In genomic region chr22:50202130-50202671, GRCh38 we compare ENCODE assay signal across 8 cellular contexts. TPM values are rescaled to one million over a fixed set of nuclear protein-coding genes. Genes with fewer than 3 reads are reported as not detected.
DNase-seq lines count a peak whose midpoint lies in the region; ATAC-seq, FAIRE-seq and TF ChIP-seq lines count a peak whose summit lies in the region.

No MANE protein-coding gene starts in this region.

- DNase-seq in T-helper 1 cell (no peak), kidney (no peak), NCI-H345 (lab: John Stamatoyannopoulos, UW) (no peak), SKM-1 (lab: John Stamatoyannopoulos, UW; ENCODE audit: unreplicated experiment) (no peak)
- no peak for DNase-seq in stimulated activated naive CD8-positive, alpha-beta T cell treated with anti-CD3 and anti-CD28 coated beads, Interleukin-15, amount 100 ng/mL, for 72 hours
- DNase-seq in stimulated activated CD4-positive, alpha-beta T cell treated with anti-CD3 and anti-CD28 coated beads, Interleukin-12 subunit alpha, Interleukin-12 subunit beta, amount 100 ng/mL, for 4 hours = no peak

- no peak for TF ChIP-seq CTCF in kidney (IDR thresholded peaks at IDR 0.05; ENCODE audit: borderline replicate concordance, extremely low read depth, insufficient read depth)

- no peaks in the 10 kb centered on the region for H3K9me3 ChIP-seq in kidney (ENCODE audit: control insufficient read depth in 1 of 2, low read length in 2 of 2)

- peaks cover 15% of the 10 kb centered on the region for H3K36me3 Mint-ChIP-seq in T-helper 1 cell treated with Interleukin-12 subunit alpha and Interleukin-12 subunit beta and Interleukin-4 antibody, amounts not matched to agents 30 μg/mL and 1 μg/mL, for 36 hours (ENCODE audit: low read depth)
- peaks cover 44% of the 10 kb centered on the region for H3K36me3 Mint-ChIP-seq in activated T-helper 17 cell treated with anti-CD3 and anti-CD28 coated beads, Interleukin-2, amount 50 U/mL, for 72 hours (ENCODE audit: low read depth)

- peak overlapping the region; percentile 49 for H3K27ac Mint-ChIP-seq in T-helper 1 cell treated with Interleukin-12 subunit alpha and Interleukin-12 subunit beta and Interleukin-4 antibody, amounts not matched to agents 30 μg/mL and 1 μg/mL, for 36 hours
- peak overlapping the region; percentile 56 for H3K27ac Mint-ChIP-seq in activated T-helper 17 cell treated with anti-CD3 and anti-CD28 coated beads, Interleukin-2, amount 50 U/mL, for 72 hours
- H3K27ac Mint-ChIP-seq in stimulated activated naive CD8-positive, alpha-beta T cell treated with anti-CD3 and anti-CD28 coated beads, Interleukin-15, amount 100 ng/mL, for 72 hours = peak overlapping the region in 1 of 2 donors; percentile 83

- H3K9ac ChIP-seq in kidney (ENCODE audit: low read length in 2 of 2) = peak overlapping the region; percentile 48 to 61

- no peaks in the 10 kb centered on the region for H3K27me3 Mint-ChIP-seq in T-helper 1 cell treated with Interleukin-12 subunit alpha and Interleukin-12 subunit beta and Interleukin-4 antibody, amounts not matched to agents 30 μg/mL and 1 μg/mL, for 36 hours (ENCODE audit: low read depth)
- no peaks in the 10 kb centered on the region for H3K27me3 Mint-ChIP-seq in activated T-helper 17 cell treated with anti-CD3 and anti-CD28 coated beads, Interleukin-2, amount 50 U/mL, for 72 hours
- H3K27me3 Mint-ChIP-seq in stimulated activated naive CD8-positive, alpha-beta T cell treated with anti-CD3 and anti-CD28 coated beads, Interleukin-15, amount 100 ng/mL, for 72 hours = no peaks in the 10 kb centered on the region

- no peak for ATAC-seq in activated T-helper 17 cell treated with anti-CD3 and anti-CD28 coated beads, Interleukin-2, amount 50 U/mL, for 72 hours (replicated peaks)
- ATAC-seq in stimulated activated naive CD8-positive, alpha-beta T cell treated with anti-CD3 and anti-CD28 coated beads, Interleukin-15, amount 100 ng/mL, for 72 hours = no peak

- H3K36me3 ChIP-seq in kidney (ENCODE audit: control insufficient read depth in 1 of 2, insufficient read depth in 2 of 2, low read length in 2 of 2) = peaks cover under 1 to 5% of the 10 kb centered on the region in 2 donors

- H3K4me1 Mint-ChIP-seq in T-helper 1 cell treated with Interleukin-12 subunit alpha and Interleukin-12 subunit beta and Interleukin-4 antibody, amounts not matched to agents 30 μg/mL and 1 μg/mL, for 36 hours (ENCODE audit: low read depth) = peaks cover 19% of the 10 kb centered on the region
- H3K4me1 Mint-ChIP-seq in activated T-helper 17 cell treated with anti-CD3 and anti-CD28 coated beads, Interleukin-2, amount 50 U/mL, for 72 hours = peaks cover 3% of the 10 kb centered on the region
- H3K4me1 Mint-ChIP-seq in stimulated activated naive CD8-positive, alpha-beta T cell treated with anti-CD3 and anti-CD28 coated beads, Interleukin-15, amount 100 ng/mL, for 72 hours = peaks cover 40% of the 10 kb centered on the region

- H3K4me1 ChIP-seq in kidney (ENCODE audit: control insufficient read depth in 1 of 2, insufficient read depth in 1 of 2, low read depth in 1 of 2, low read length in 2 of 2) = peaks cover 19 to 24% of the 10 kb centered on the region in 2 donors

- peak overlapping the region in 1 of 2 donors; percentile 23 for H3K27ac ChIP-seq in kidney (ENCODE audit: low read depth in 2 of 2, low read length in 2 of 2)

- H3K9me3 Mint-ChIP-seq in T-helper 1 cell treated with Interleukin-12 subunit alpha and Interleukin-12 subunit beta and Interleukin-4 antibody, amounts not matched to agents 30 μg/mL and 1 μg/mL, for 36 hours = no peaks in the 10 kb centered on the region
- H3K9me3 Mint-ChIP-seq in activated T-helper 17 cell treated with anti-CD3 and anti-CD28 coated beads, Interleukin-2, amount 50 U/mL, for 72 hours = no peaks in the 10 kb centered on the region
- no peaks in the 10 kb centered on the region for H3K9me3 Mint-ChIP-seq in stimulated activated naive CD8-positive, alpha-beta T cell treated with anti-CD3 and anti-CD28 coated beads, Interleukin-15, amount 100 ng/mL, for 72 hours

- H3K4me3 ChIP-seq in kidney (ENCODE audit: low read length in 2 of 2) = peak overlapping the region; percentile 53 to 69

- FAIRE-seq in kidney (lab: Jason Lieb, UNC) = no peak

- peak overlapping the region; percentile 84 for H3K4me3 Mint-ChIP-seq in T-helper 1 cell treated with Interleukin-12 subunit alpha and Interleukin-12 subunit beta and Interleukin-4 antibody, amounts not matched to agents 30 μg/mL and 1 μg/mL, for 36 hours
- H3K4me3 Mint-ChIP-seq in activated T-helper 17 cell treated with anti-CD3 and anti-CD28 coated beads, Interleukin-2, amount 50 U/mL, for 72 hours = peak overlapping the region; percentile 78
- peak overlapping the region; percentile 79 to 82 for H3K4me3 Mint-ChIP-seq in stimulated activated naive CD8-positive, alpha-beta T cell treated with anti-CD3 and anti-CD28 coated beads, Interleukin-15, amount 100 ng/mL, for 72 hours

- intact Hi-C loops in kidney (cut with DNase I) = no loop called here

RNA-seq across cellular contexts. Expression of gene SELENOO, which starts 1.4 kb away (rescaled TPM):
- 10 to 100 TPM; 16.5 to 26.7 TPM for total RNA-seq in activated T-helper 17 cell treated with anti-CD3 and anti-CD28 coated beads, Interleukin-2, amount 50 U/mL, for 72 hours
- 19.7 TPM for total RNA-seq in kidney
- polyA plus RNA-seq in kidney (ENCODE audit: insufficient read depth, low read depth, low replicate concordance) = 42.8 TPM

RNA-seq across cellular contexts. Expression of gene TRABD, which starts 16.5 kb away (rescaled TPM):
- total RNA-seq in activated T-helper 17 cell treated with anti-CD3 and anti-CD28 coated beads, Interleukin-2, amount 50 U/mL, for 72 hours = 100 to 1,000 TPM in 1 of 2 donors, 10 to 100 TPM in 1; 70.1 to 116 TPM
- total RNA-seq in kidney = 56.3 TPM
- polyA plus RNA-seq in kidney (ENCODE audit: insufficient read depth, low read depth, low replicate concordance) = 34.2 TPM

RNA-seq across cellular contexts. Expression of gene PANX2, which starts 31.7 kb away (rescaled TPM):
- 10 to 100 TPM in 1 of 2 donors, 1 to 10 TPM in 1; 2.5 to 16.6 TPM for total RNA-seq in activated T-helper 17 cell treated with anti-CD3 and anti-CD28 coated beads, Interleukin-2, amount 50 U/mL, for 72 hours
- total RNA-seq in kidney = 1.0 TPM
- polyA plus RNA-seq in kidney (ENCODE audit: insufficient read depth, low read depth, low replicate concordance) = 4.3 TPM

RNA-seq across cellular contexts. Expression of gene TUBGCP6, which starts 42.6 kb away (rescaled TPM):
- total RNA-seq in activated T-helper 17 cell treated with anti-CD3 and anti-CD28 coated beads, Interleukin-2, amount 50 U/mL, for 72 hours = 10 to 100 TPM; 44.5 to 51.1 TPM
- 52.0 TPM for total RNA-seq in kidney
- polyA plus RNA-seq in kidney (ENCODE audit: insufficient read depth, low read depth, low replicate concordance) = 19.2 TPM

RNA-seq across cellular contexts. Expression of gene HDAC10, which starts 48.9 kb away (rescaled TPM):
- total RNA-seq in activated T-helper 17 cell treated with anti-CD3 and anti-CD28 coated beads, Interleukin-2, amount 50 U/mL, for 72 hours = 10 to 100 TPM; 66.4 to 67.5 TPM
- total RNA-seq in kidney = 43.8 TPM
- polyA plus RNA-seq in kidney (ENCODE audit: insufficient read depth, low read depth, low replicate concordance) = 20.4 TPM
